ENCODE assay signal across 8 cellular contexts in the genomic region with DNA sequence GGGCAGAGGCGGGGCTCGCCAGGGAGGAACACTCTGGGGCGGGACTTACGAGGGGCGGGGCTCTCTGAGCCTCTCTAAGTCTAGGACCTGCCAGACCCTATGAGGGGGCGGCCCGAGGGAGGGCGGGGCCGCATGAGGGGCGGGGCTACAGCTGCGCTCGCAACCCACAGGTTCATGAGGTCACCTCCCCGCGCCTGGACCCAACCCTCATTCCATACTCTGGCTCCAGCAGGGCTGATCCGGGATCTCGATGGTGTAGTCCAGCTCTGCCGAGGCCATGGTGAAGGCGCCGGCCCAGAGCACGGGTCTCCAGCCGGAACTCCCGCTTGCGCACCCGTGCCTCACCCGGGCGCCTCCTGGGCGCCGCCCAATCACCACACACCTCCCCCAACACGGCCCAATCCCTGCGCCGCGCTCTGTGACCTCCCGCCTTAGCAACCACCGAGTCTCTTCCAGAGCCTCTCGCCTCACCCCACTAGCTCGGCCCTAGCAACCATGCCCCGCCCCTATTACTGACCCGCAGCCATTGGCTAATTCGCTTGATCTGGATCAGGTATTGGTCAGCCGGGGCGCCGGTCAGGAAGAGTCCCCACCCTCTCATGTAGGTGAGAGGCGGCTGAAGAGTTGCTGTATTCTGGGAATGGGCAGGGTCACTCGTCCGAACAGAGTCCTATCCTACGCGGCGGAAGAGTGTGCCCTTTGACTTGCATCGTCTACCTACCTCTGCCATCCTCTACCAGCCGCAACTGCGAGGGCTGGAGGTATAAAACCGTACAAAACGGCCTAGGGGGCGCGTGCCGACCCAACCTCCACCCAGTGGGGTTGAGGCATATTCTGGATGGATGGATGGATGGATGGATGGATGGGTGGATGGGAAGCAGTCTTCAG. TPM values are rescaled to one million over a fixed set of nuclear protein-coding genes. Genes with fewer than 3 reads are reported as not detected.
DNase-seq lines count a peak whose midpoint lies in the region; ATAC-seq and TF ChIP-seq lines count a peak whose summit lies in the region.

A gene (plus strand): TSS at position 602 of the 888 bp plus-strand sequence. CDS start 14,984 bp downstream, outside the sequence.
A gene (minus strand): TSS at position 369 of the 888 bp plus-strand sequence. CDS start 90 bp downstream, at position 279.

- DNase-seq in NB4 (ENCODE audit: low read depth) (peak; percentile 96), SK-N-DZ (ENCODE audit: low spot score) (peak; percentile 99), glomerular endothelial cell (ENCODE audit: extremely low read depth, low read depth, low spot score) (peak; percentile 89), occipital lobe (lab: John Stamatoyannopoulos, UW) (peak; percentile 100)
- DNase-seq in activated naive CD4-positive, alpha-beta T cell treated with anti-CD3 and anti-CD28 coated beads, Interleukin-2, amount 50 U/mL, for 72 hours (ENCODE audit: low spot score in 2 of 2) = peak; percentile 97 to 98

- H3K27ac Mint-ChIP-seq in activated naive CD4-positive, alpha-beta T cell treated with anti-CD3 and anti-CD28 coated beads, Interleukin-2, amount 50 U/mL, for 72 hours = peak within 1 kb of the TSS; percentile 87 to 91

- peak within 1 kb of the TSS; percentile 96 for H3K27ac ChIP-seq in temporal lobe (ENCODE audit: low read depth, low read length)

- TF ChIP-seq CTCF in NB4 (IDR thresholded peaks at IDR 0.05; ENCODE audit: low read depth, low read length) = no peak

- ATAC-seq in HG02571 (IDR thresholded peaks at IDR 0.05; ENCODE audit: unreplicated experiment) = peak; percentile 90
- ATAC-seq in activated naive CD4-positive, alpha-beta T cell treated with anti-CD3 and anti-CD28 coated beads, Interleukin-2, amount 50 U/mL, for 72 hours = peak; percentile 94 to 97

- H3K4me3 ChIP-seq in GM08714 (ENCODE audit: low read length) = peak within 1 kb of the TSS; percentile 86
- H3K4me3 ChIP-seq in NB4 (ENCODE audit: low read depth, low read length) = peak within 1 kb of the TSS; percentile 67

- H3K9me3 Mint-ChIP-seq in activated naive CD4-positive, alpha-beta T cell treated with anti-CD3 and anti-CD28 coated beads, Interleukin-2, amount 50 U/mL, for 72 hours = no peaks in the 10 kb centered on the region

- peak; percentile 75 for TF ChIP-seq POLR2A in NB4 (IDR thresholded peaks at IDR 0.05; ENCODE audit: extremely low read depth, insufficient read length)

- H3K36me3 Mint-ChIP-seq in activated naive CD4-positive, alpha-beta T cell treated with anti-CD3 and anti-CD28 coated beads, Interleukin-2, amount 50 U/mL, for 72 hours = no peaks in the 10 kb centered on the region

RNA-seq across cellular contexts. Expression of the first gene that starts in this region (rescaled TPM):
- not detected in 2 replicates for polyA plus RNA-seq in SK-N-DZ (2014; cell fraction: cytosol; rRNA removed)
- polyA plus RNA-seq in SK-N-DZ (2014; cell fraction: nucleus; rRNA removed) = 3.8 and 9.8 TPM in 2 replicates
- total RNA-seq in activated naive CD4-positive, alpha-beta T cell treated with anti-CD3 and anti-CD28 coated beads, Interleukin-2, amount 50 U/mL, for 72 hours = 100 to 1,000 TPM; 102 to 155 TPM
- total RNA-seq in glomerular endothelial cell = not detected in 2 replicates
- total RNA-seq in occipital lobe = 2.8 TPM
- total RNA-seq in temporal lobe = 3.2 TPM

RNA-seq across cellular contexts. Expression of the second gene that starts in this region (rescaled TPM):
- polyA plus RNA-seq in SK-N-DZ (2014; cell fraction: cytosol; rRNA removed) = 4.8 and 7.3 TPM in 2 replicates
- polyA plus RNA-seq in SK-N-DZ (2014; cell fraction: nucleus; rRNA removed) = 3.3 and 5.8 TPM in 2 replicates
- 1 to 10 TPM; 4.4 to 5.2 TPM for total RNA-seq in activated naive CD4-positive, alpha-beta T cell treated with anti-CD3 and anti-CD28 coated beads, Interleukin-2, amount 50 U/mL, for 72 hours
- total RNA-seq in glomerular endothelial cell = 2.2 and 3.9 TPM in 2 replicates
- total RNA-seq in occipital lobe = 3.7 TPM
- 2.0 TPM for total RNA-seq in temporal lobe

Comparison
In these comparisons a context has a peak if more than half of its experiments do, and no peak if none do; other contexts are left out.
1. Peak in every context shown above with its lines: DNase-seq, ATAC-seq, H3K4me3 ChIP-seq and H3K27ac ChIP-seq.
2. RNA of the first gene that starts in this region (total RNA-seq): 102 to 155 TPM in activated naive CD4-positive, alpha-beta T cell treated with anti-CD3 and anti-CD28 coated beads, Interleukin-2, amount 50 U/mL, for 72 hours; 3.2 TPM in temporal lobe (single experiment), 2.8 TPM in occipital lobe (single experiment) and not detected in glomerular endothelial cell; every median in the first group is over 10 times any median in the second.